Comparison of ENCODE assay signal across 25 cellular contexts in the genomic region with DNA sequence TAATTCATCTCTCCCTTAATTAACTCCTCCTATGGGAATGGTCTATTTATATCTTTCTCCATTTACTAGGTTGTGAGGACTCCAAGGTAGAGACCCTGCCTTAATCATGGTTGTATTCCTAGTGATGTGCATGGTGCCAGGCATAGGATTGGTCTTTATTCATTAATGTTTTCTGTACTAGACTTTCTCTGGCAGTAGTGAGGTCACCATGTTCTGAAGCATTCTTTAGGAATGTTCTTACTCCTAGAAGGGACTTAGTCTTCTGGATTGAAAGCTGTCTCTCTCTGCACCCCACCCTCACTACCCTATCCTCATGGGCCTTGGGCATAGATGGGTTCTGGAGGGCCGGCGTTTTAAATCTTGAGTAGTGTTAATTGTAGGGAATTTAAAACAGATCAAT. TPM values are rescaled to one million over a fixed set of nuclear protein-coding genes. Genes with fewer than 3 reads are reported as not detected.
"Had no signal": no experiment of that assay in that cellular context is flagged by ENCODE, and none has a peak within 500 bp of the region (broad histone marks: within the 10 kb centered on the region; RNA-seq: fewer than 3 reads in every experiment).

No MANE protein-coding gene starts in this region.

- H3K4me1 ChIP-seq: esophagus muscularis mucosa, heart right ventricle, left ventricle myocardium inferior, testis, uterus had no signal

- H3K27me3 ChIP-seq: esophagus muscularis mucosa, testis, uterus had no signal

- H3K36me3 ChIP-seq: esophagus muscularis mucosa, heart right ventricle, left ventricle myocardium inferior, spleen, uterus had no signal

- H3K27ac ChIP-seq: dorsolateral prefrontal cortex, esophagus muscularis mucosa, heart right ventricle, left ventricle myocardium inferior, spleen, testis, uterus had no signal

- H3K9me3 ChIP-seq: testis, uterus had no signal

- DNase-seq: activated B cell treated with CpG ODN at 0.5 μM for 24 hours; activated CD4-positive, alpha-beta T cell treated with anti-CD3 and anti-CD28 coated beads for 36 hours; activated CD4-positive, alpha-beta T cell treated with anti-CD3 and anti-CD28 coated beads, Interleukin-2, amount 50 U/mL, for 4 hours; activated CD8-positive, alpha-beta memory T cell treated with anti-CD3 and anti-CD28 coated beads for 24 hours; activated CD8-positive, alpha-beta memory T cell treated with anti-CD3 and anti-CD28 coated beads, Interleukin-2, amount 50 U/mL, for 4 hours; activated naive CD4-positive, alpha-beta T cell treated with anti-CD3 and anti-CD28 coated beads, Interleukin-2, amount 10 ng/mL, durations not matched to agents 7 days and 5 days; activated T-cell treated with anti-CD3 and anti-CD28 coated beads, Interleukin-2, amount 50 U/mL, for 4 hours; anterior cingulate cortex; central memory CD4-positive, alpha-beta T cell; dorsolateral prefrontal cortex; effector memory CD8-positive, alpha-beta T cell; heart right ventricle; left ventricle myocardium inferior; midbrain; spleen; stimulated activated CD4-positive, alpha-beta T cell treated with anti-CD3 and anti-CD28 coated beads, Interleukin-4, amount 100 ng/mL, for 1 hour; stimulated activated naive CD4-positive, alpha-beta T cell; T-helper 9 cell; testis; trophoblast cell; uterus had no signal

- H3K4me3 ChIP-seq: dorsolateral prefrontal cortex, esophagus muscularis mucosa, heart right ventricle, left ventricle myocardium inferior, spleen, testis, uterus had no signal

RNA-seq across cellular contexts. Expression of gene INSC, which starts 10.6 kb away (rescaled TPM):
- total RNA-seq: activated B cell treated with CpG ODN at 0.5 μM for 24 hours; activated T-cell treated with anti-CD3 and anti-CD28 coated beads, Interleukin-2, amount 50 U/mL, for 4 hours; endothelial cell of umbilical vein; osteocyte; progenitor cell of endocrine pancreas had no signal
- polyA plus RNA-seq: endothelial cell of umbilical vein had no signal

RNA-seq across cellular contexts. Expression of gene CALCB, which starts 30.8 kb away (rescaled TPM):
- total RNA-seq: endothelial cell of umbilical vein, esophagus muscularis mucosa, left ventricle myocardium inferior, osteocyte, progenitor cell of endocrine pancreas had no signal
- polyA plus RNA-seq: endothelial cell of umbilical vein had no signal
